In genomic region chr3:139571744-139572143, GRCh38 we compare ENCODE assay signal across 16 cellular contexts. TPM values are rescaled to one million over a fixed set of nuclear protein-coding genes. Genes with fewer than 3 reads are reported as not detected.
DNase-seq lines count a peak whose midpoint lies in the region; ATAC-seq and TF ChIP-seq lines count a peak whose summit lies in the region.
"Had no signal": no experiment of that assay in that cellular context is flagged by ENCODE, and none has a peak within 500 bp of the region (broad histone marks: within the 10 kb centered on the region; RNA-seq: fewer than 3 reads in every experiment).

No MANE protein-coding gene starts in this region.

- H3K9ac ChIP-seq in SK-N-MC (ENCODE audit: insufficient read length), result no peak overlapping the region
- H3K9ac ChIP-seq: BLaER1 had no signal

- intact Hi-C loops in CD14-positive monocyte (cut with micrococcal nuclease), result no loop called here

- H3K36me3 Mint-ChIP-seq in CD14-positive monocyte, result peaks cover 6 to 12% of the 10 kb centered on the region in 2 donors
- H3K36me3 Mint-ChIP-seq: IgD-negative memory B cell had no signal

- peak overlapping the region in 1 of 2 donors; percentile 68 for H3K4me3 Mint-ChIP-seq in CD14-positive monocyte
- H3K4me3 Mint-ChIP-seq: CD4-positive, alpha-beta T cell had no signal

- H3K4me3 ChIP-seq in SK-N-MC (no peak overlapping the region), BE2C (ENCODE audit: low read depth, low read length) (no peak overlapping the region)
- H3K4me3 ChIP-seq: BLaER1, HAP-1 had no signal

- peaks cover 2 to 9% (median 7%) of the 10 kb centered on the region in 7 donors for H3K9me3 Mint-ChIP-seq in CD14-positive monocyte

- peak overlapping the region; percentile 96; the same call in 1 of the 2 replicates for H3K27ac ChIP-seq in SK-N-MC
- H3K27ac ChIP-seq: BLaER1 had no signal

- TF ChIP-seq CTCF in CD14-positive monocyte (IDR thresholded peaks at IDR 0.05) (no peak), BE2C (IDR thresholded peaks at IDR 0.05; ENCODE audit: low read depth, low read length) (no peak)

- H3K27ac Mint-ChIP-seq in CD14-positive monocyte, result peak overlapping the region; percentile 71 to 89 (median 82)
- H3K27ac Mint-ChIP-seq: CD4-positive, alpha-beta T cell; IgD-negative memory B cell had no signal

- H3K4me1 ChIP-seq in BE2C, result peaks cover 6% of the 10 kb centered on the region
- H3K4me1 ChIP-seq: BLaER1 had no signal

- H3K9me3 ChIP-seq in SK-N-MC (ENCODE audit: low read depth, low read length) (no peaks in the 10 kb centered on the region), BE2C (no peaks in the 10 kb centered on the region)
- H3K9me3 ChIP-seq: HAP-1 had no signal

- H3K36me3 ChIP-seq in SK-N-MC (ENCODE audit: insufficient read depth, low read length), result no peaks in the 10 kb centered on the region
- no peaks in the 10 kb centered on the region for H3K36me3 ChIP-seq in BE2C
- H3K36me3 ChIP-seq: BLaER1, HAP-1 had no signal

- no peak for ATAC-seq in GM21529 (IDR thresholded peaks at IDR 0.05; ENCODE audit: unreplicated experiment)
- ATAC-seq: HepG2 had no signal

- peaks cover 0 to 2% (median 1%) of the 10 kb centered on the region in 3 donors for H3K27me3 Mint-ChIP-seq in CD14-positive monocyte (ENCODE audit: low read depth in 3 of 3)
- H3K27me3 Mint-ChIP-seq: CD4-positive, alpha-beta T cell; IgD-negative memory B cell had no signal

- peaks cover 44% of the 10 kb centered on the region for H3K4me1 Mint-ChIP-seq in CD14-positive monocyte
- H3K4me1 Mint-ChIP-seq: IgD-negative memory B cell had no signal

- no peaks in the 10 kb centered on the region for H3K27me3 ChIP-seq in BE2C
- H3K27me3 ChIP-seq: BLaER1 had no signal

- DNase-seq in CD14-positive monocyte (ENCODE audit: low spot score) (no peak), SK-N-MC (ENCODE audit: low read depth, low spot score) (no peak), islet precursor cell (peak; percentile 24), activated gamma-delta T cell (lab: John Stamatoyannopoulos, UW) (no peak), BE2C (no peak)
- DNase-seq: AML-193; CD4-positive, alpha-beta T cell; DMS153; DMS79; GDM1; KBM-7 had no signal

RNA-seq across cellular contexts. Expression of gene RBP1, which starts 32.2 kb away (rescaled TPM):
- polyA plus RNA-seq in CD14-positive monocyte, result not detected
- 736 TPM for polyA plus RNA-seq in BE2C (2012; ENCODE audit: insufficient read depth, insufficient read length, low read depth)
- polyA plus RNA-seq: IgD-negative memory B cell had no signal
